Comparison of ENCODE assay signal across 1 cellular context in genomic region chr17:41678411-41678906, GRCh38.
A peak's percentile ranks its signal among the peaks of the same experiment; 100 is the strongest.
TF ChIP-seq lines count a peak whose summit lies in the region.

No MANE protein-coding gene starts in this region.

TF ChIP-seq in K562, 482 proteins besides CTCF, POLR2A, EP300 and RAD21 (continued from another document and continues in another):
- no peak for TF ChIP-seq ZBTB43 (CRISPR knock-in tag; IDR thresholded peaks at IDR 0.05)
- TF ChIP-seq FOXA3 (CRISPR knock-in tag; conservative IDR thresholded peaks at IDR 0.05 in 1 of 2, IDR thresholded peaks at IDR 0.05 in 1 of 2), result peak in 1 of 2 experiments; percentile 74; a peak in 2 of 4 replicates
- TF ChIP-seq MTA1 (IDR thresholded peaks at IDR 0.05; ENCODE audit: borderline replicate concordance), result peak; percentile 52; the same call in 1 of the 2 replicates
- no peak for TF ChIP-seq NRF1 (conservative IDR thresholded peaks at IDR 0.05 in 1 of 2, IDR thresholded peaks at IDR 0.05 in 1 of 2)
- no peak for TF ChIP-seq MEIS2 (IDR thresholded peaks at IDR 0.05; ENCODE audit: partially characterized antibody)
- TF ChIP-seq TFE3 (CRISPR knock-in tag; IDR thresholded peaks at IDR 0.05), result peak; percentile 70
- TF ChIP-seq SOX6 (IDR thresholded peaks at IDR 0.05), result no peak
- TF ChIP-seq ARID4B (CRISPR knock-in tag; IDR thresholded peaks at IDR 0.05), result no peak
- peak; percentile 99 for TF ChIP-seq RUNX1 (IDR thresholded peaks at IDR 0.05; ENCODE audit: low read depth)
- TF ChIP-seq ZNF277 (CRISPR knock-in tag; IDR thresholded peaks at IDR 0.05; ENCODE audit: borderline replicate concordance), result no peak
- TF ChIP-seq ZNF57 (CRISPR knock-in tag; IDR thresholded peaks at IDR 0.05), result peak; percentile 96
- no peak for TF ChIP-seq RBM14 (IDR thresholded peaks at IDR 0.05; ENCODE audit: borderline replicate concordance, insufficient read depth, low read depth, low read length)
- no peak for TF ChIP-seq U2AF1 (optimal IDR thresholded peaks at IDR 0.05; ENCODE audit: low read depth, low read length)
- TF ChIP-seq RREB1 (CRISPR knock-in tag; IDR thresholded peaks at IDR 0.05), result no peak
- no peak for TF ChIP-seq ZBTB7A (IDR thresholded peaks at IDR 0.05; ENCODE audit: borderline replicate concordance, control insufficient read depth, low read depth, low read length)
- TF ChIP-seq ZNF407 (IDR thresholded peaks at IDR 0.05; ENCODE audit: low read depth), result no peak
- no peak for TF ChIP-seq XRCC5 (IDR thresholded peaks at IDR 0.05; ENCODE audit: low read depth, low read length)
- no peak; the same call in none of the 2 replicates for TF ChIP-seq THAP12 (CRISPR knock-in tag; IDR thresholded peaks at IDR 0.05)
- TF ChIP-seq PCBP1 (IDR thresholded peaks at IDR 0.05; ENCODE audit: low read depth, low read length, poor library complexity, severe bottlenecking), result no peak
- TF ChIP-seq E4F1 (CRISPR knock-in tag; IDR thresholded peaks at IDR 0.05; ENCODE audit: borderline replicate concordance), result peak; percentile 88
